In genomic region chr13:106139942-106140341, GRCh38 we compare ENCODE assay signal across 1 cellular context.
TF ChIP-seq lines count a peak whose summit lies in the region.

No MANE protein-coding gene starts in this region.

TF ChIP-seq in HCT116, 20 proteins besides CTCF, POLR2A, EP300 and RAD21 (continued from another document):
- TF ChIP-seq REST (IDR thresholded peaks at IDR 0.05; ENCODE audit: low read depth): no peak
- TF ChIP-seq POLR2AphosphoS5 (IDR thresholded peaks at IDR 0.05; ENCODE audit: low read depth, low read length): no peak
- no peak for TF ChIP-seq ZNF274 (IDR thresholded peaks at IDR 0.05; ENCODE audit: low read depth, low read length)
- no peak for TF ChIP-seq CEBPB (IDR thresholded peaks at IDR 0.05; ENCODE audit: low read depth)
